In genomic region chr5:134001938-134002731, GRCh38 we compare ENCODE assay signal across 12 cellular contexts. TPM values are rescaled to one million over a fixed set of nuclear protein-coding genes. Genes with fewer than 3 reads are reported as not detected.
DNase-seq lines count a peak whose midpoint lies in the region; ATAC-seq, FAIRE-seq and TF ChIP-seq lines count a peak whose summit lies in the region.
"Had no signal": no experiment of that assay in that cellular context is flagged by ENCODE, and none has a peak within 500 bp of the region (broad histone marks: within the 10 kb centered on the region; RNA-seq: fewer than 3 reads in every experiment).

No MANE protein-coding gene starts in this region.

- H3K27ac ChIP-seq in OCI-LY1 (ENCODE audit: low read depth, low read length, poor library complexity, severe bottlenecking) (no peak overlapping the region), duodenal mucosa (ENCODE audit: low read depth, low read length) (no peak overlapping the region)
- H3K27ac ChIP-seq: cardiac muscle cell, upper lobe of right lung had no signal

- peak overlapping the region; percentile 73 for H3K27ac Mint-ChIP-seq in progenitor cell of endocrine pancreas

- DNase-seq in GM12891 (ENCODE audit: insufficient read length, low spot score) (no peak), progenitor cell of endocrine pancreas (ENCODE audit: low spot score, unreplicated experiment) (no peak)
- DNase-seq: NCI-H1092 treated with DMSO at 0.1 percent for 48 hours, T-helper 9 cell, upper lobe of right lung had no signal

- H3K9me2 ChIP-seq in OCI-LY1 (ENCODE audit: low read depth, low read length), result no peaks in the 10 kb centered on the region

- H3K27me3 Mint-ChIP-seq in progenitor cell of endocrine pancreas, result no peaks in the 10 kb centered on the region

- ATAC-seq in GM21825 (IDR thresholded peaks at IDR 0.05; ENCODE audit: unreplicated experiment), result no peak
- no peak for ATAC-seq in HG02759 (IDR thresholded peaks at IDR 0.05; ENCODE audit: unreplicated experiment)
- ATAC-seq in HG02763 (IDR thresholded peaks at IDR 0.05; ENCODE audit: unreplicated experiment), result no peak
- ATAC-seq in HG03280 (IDR thresholded peaks at IDR 0.05; ENCODE audit: unreplicated experiment), result no peak
- ATAC-seq: upper lobe of right lung had no signal

- H3K4me3 ChIP-seq in OCI-LY1 (ENCODE audit: low read depth, low read length, poor library complexity, severe bottlenecking), result peak overlapping the region; percentile 68
- H3K4me3 ChIP-seq in duodenal mucosa (ENCODE audit: low read depth in 1 of 2, low read length in 2 of 2), result peak overlapping the region; percentile 72 to 92

- peaks cover 50% of the 10 kb centered on the region for H3K79me2 ChIP-seq in OCI-LY1 (ENCODE audit: insufficient read depth, low read length)

- peak overlapping the region; percentile 83 for H3K4me2 ChIP-seq in OCI-LY1 (ENCODE audit: low read length)

- H3K27me3 ChIP-seq in OCI-LY1 (ENCODE audit: insufficient read depth, low read length) (no peaks in the 10 kb centered on the region), duodenal mucosa (ENCODE audit: control insufficient read depth in 1 of 2, insufficient read depth in 2 of 2, low read length in 2 of 2) (no peaks in the 10 kb centered on the region)
- H3K27me3 ChIP-seq: cardiac muscle cell, upper lobe of right lung had no signal

- peaks cover 29% of the 10 kb centered on the region for H3K36me3 ChIP-seq in OCI-LY1 (ENCODE audit: insufficient read depth, low read length)
- H3K36me3 ChIP-seq in duodenal mucosa (ENCODE audit: control insufficient read depth in 1 of 2, insufficient read depth in 2 of 2, low read length in 2 of 2), result peaks cover 0 to 6% of the 10 kb centered on the region in 2 donors
- H3K36me3 ChIP-seq: cardiac muscle cell, upper lobe of right lung had no signal

- no peaks in the 10 kb centered on the region for H3K9me3 Mint-ChIP-seq in progenitor cell of endocrine pancreas (ENCODE audit: low read depth)

- peaks cover 32% of the 10 kb centered on the region for H3K4me1 Mint-ChIP-seq in progenitor cell of endocrine pancreas (ENCODE audit: low read depth)

- H3K9me3 ChIP-seq in OCI-LY1 (ENCODE audit: low read length) (no peaks in the 10 kb centered on the region), duodenal mucosa (ENCODE audit: control insufficient read depth in 1 of 2, low read length in 2 of 2) (no peaks in the 10 kb centered on the region)
- H3K9me3 ChIP-seq: upper lobe of right lung had no signal

- H3K4me3 Mint-ChIP-seq in progenitor cell of endocrine pancreas (ENCODE audit: low read depth), result peak overlapping the region; percentile 90

- peak; percentile 35; the same call in 1 of the 2 replicates for TF ChIP-seq POLR2A in GM12891 (IDR thresholded peaks at IDR 0.05; ENCODE audit: low read depth, low read length)

- H3K4me1 ChIP-seq in OCI-LY1 (ENCODE audit: insufficient read depth, low read length, severe bottlenecking), result peaks cover 54% of the 10 kb centered on the region
- H3K4me1 ChIP-seq in duodenal mucosa (ENCODE audit: control insufficient read depth in 1 of 2, insufficient read depth in 2 of 2, low read length in 2 of 2), result peaks cover 50 to 63% of the 10 kb centered on the region in 2 donors

- no peaks in the 10 kb centered on the region for H4K20me1 ChIP-seq in OCI-LY1 (ENCODE audit: insufficient read depth, low read length)

- H3F3A ChIP-seq in OCI-LY1 (ENCODE audit: insufficient read depth, low read length), result no peaks in the 10 kb centered on the region

- no peak overlapping the region for H2AFZ ChIP-seq in OCI-LY1 (ENCODE audit: low read length)

- FAIRE-seq in GM12891 (lab: Jason Lieb, UNC), result no peak

- H3K36me3 Mint-ChIP-seq in progenitor cell of endocrine pancreas (ENCODE audit: insufficient read depth), result peaks cover 3% of the 10 kb centered on the region

- no peak for TF ChIP-seq CTCF in OCI-LY1 (IDR thresholded peaks at IDR 0.05; ENCODE audit: low read length)
- TF ChIP-seq CTCF in progenitor cell of endocrine pancreas (IDR thresholded peaks at IDR 0.05; ENCODE audit: unreplicated experiment), result no peak

- H3K9ac ChIP-seq in OCI-LY1 (ENCODE audit: low read length), result peak overlapping the region; percentile 30; the same call in 1 of the 2 replicates
- peak overlapping the region; percentile 21 to 89 for H3K9ac ChIP-seq in duodenal mucosa (ENCODE audit: low read depth in 1 of 2, low read length in 2 of 2)

TF ChIP-seq in GM12891, 5 proteins besides CTCF, POLR2A, EP300 and RAD21:
- no peak for TF ChIP-seq POLR2AphosphoS5 (IDR thresholded peaks at IDR 0.05; ENCODE audit: low read depth, low read length)
- no peak for TF ChIP-seq POU2F2 (IDR thresholded peaks at IDR 0.05; ENCODE audit: low read depth, low read length)
- no peak for TF ChIP-seq PAX5 (IDR thresholded peaks at IDR 0.05; ENCODE audit: insufficient read depth, low read length, severe bottlenecking)
- TF ChIP-seq TAF1 (IDR thresholded peaks at IDR 0.05; ENCODE audit: low read depth, low read length), result no peak
- no peak for TF ChIP-seq SPI1 (IDR thresholded peaks at IDR 0.05; ENCODE audit: low read depth, low read length)
TF ChIP-seq in GM12891: peak in this region for 0.

RNA-seq across cellular contexts. Expression of gene VDAC1, which starts 2.6 kb away (rescaled TPM):
- 347 TPM for polyA plus RNA-seq in GM12891 (2012; ENCODE audit: low read depth, missing spikeins)
- 123 and 133 TPM in 2 replicates for total RNA-seq in progenitor cell of endocrine pancreas

RNA-seq across cellular contexts. Expression of gene C5orf15, which starts 33.7 kb away (rescaled TPM):
- polyA plus RNA-seq in GM12891 (2012; ENCODE audit: low read depth, missing spikeins), result 22.4 TPM
- 52.0 and 58.5 TPM in 2 replicates for total RNA-seq in progenitor cell of endocrine pancreas
